Comparison of ENCODE assay signal across 19 cellular contexts in the genomic region with DNA sequence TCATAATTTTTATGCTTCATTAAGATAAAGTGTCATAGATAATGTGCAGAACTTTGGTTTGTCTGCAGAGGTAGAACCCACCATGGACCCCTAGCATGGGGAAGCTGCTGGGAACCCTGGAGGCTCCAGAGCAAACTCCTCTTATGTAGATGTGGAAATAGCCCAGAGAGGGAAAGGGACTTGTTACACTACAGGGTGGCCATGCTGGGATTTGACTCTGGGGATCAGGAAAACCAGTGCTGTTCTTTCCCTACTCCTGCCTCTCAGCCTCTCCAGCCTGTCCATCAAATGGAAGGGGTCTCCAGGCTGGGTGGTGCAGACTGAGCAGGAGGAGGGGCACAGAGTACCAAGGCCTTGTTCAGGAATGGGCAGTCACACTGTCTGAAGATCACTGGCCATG. TPM values are rescaled to one million over a fixed set of nuclear protein-coding genes. Genes with fewer than 3 reads are reported as not detected.
"Had no signal": no experiment of that assay in that cellular context is flagged by ENCODE, and none has a peak within 500 bp of the region (broad histone marks: within the 10 kb centered on the region; RNA-seq: fewer than 3 reads in every experiment).

No MANE protein-coding gene starts in this region.

- H3K9me3 ChIP-seq: esophagus squamous epithelium, left ventricle myocardium inferior, testis, upper lobe of right lung had no signal

- H3K27ac Mint-ChIP-seq: dendritic cell treated with granulocyte-macrophage colony-stimulating factor and Interleukin-4, amounts not matched to agents 40 ng/mL and 50 ng/mL, for 4 days; immature natural killer cell; naive thymus-derived CD4-positive, alpha-beta T cell; nephron progenitor cell; stimulated activated effector memory CD8-positive, alpha-beta T cell treated with anti-CD3 and anti-CD28 coated beads, Interleukin-12 subunit alpha, Interleukin-12 subunit beta, amount 100 ng/mL, for 72 hours had no signal

- H3K36me3 Mint-ChIP-seq: immature natural killer cell; naive thymus-derived CD4-positive, alpha-beta T cell; stimulated activated effector memory CD8-positive, alpha-beta T cell treated with anti-CD3 and anti-CD28 coated beads, Interleukin-12 subunit alpha, Interleukin-12 subunit beta, amount 100 ng/mL, for 72 hours had no signal

- H3K4me1 Mint-ChIP-seq: naive thymus-derived CD4-positive, alpha-beta T cell; nephron progenitor cell; stimulated activated effector memory CD8-positive, alpha-beta T cell treated with anti-CD3 and anti-CD28 coated beads, Interleukin-12 subunit alpha, Interleukin-12 subunit beta, amount 100 ng/mL, for 72 hours had no signal

- DNase-seq: esophagus squamous epithelium; immature natural killer cell; kidney; left cardiac atrium; naive thymus-derived CD4-positive, alpha-beta T cell; nephron progenitor cell; posterior cingulate gyrus; small intestine; stimulated activated CD4-positive, alpha-beta T cell treated with anti-CD3 and anti-CD28 coated beads, Interleukin-4, amount 100 ng/mL, for 1 hour; stimulated activated CD8-positive, alpha-beta memory T cell treated with anti-CD3 and anti-CD28 coated beads, Interleukin-4, amount 100 ng/mL, for 48 hours; stimulated activated naive CD8-positive, alpha-beta T cell treated with anti-CD3 and anti-CD28 coated beads, Interleukin-15, Interleukin-2, amounts not matched to agents 100 U/mL and 50 U/mL, for 24 hours; testis; upper lobe of right lung had no signal

- H3K27me3 ChIP-seq: foreskin keratinocyte, testis, tibial nerve, upper lobe of right lung had no signal

- H3K9me3 Mint-ChIP-seq: dendritic cell treated with granulocyte-macrophage colony-stimulating factor and Interleukin-4, amounts not matched to agents 40 ng/mL and 50 ng/mL, for 4 days; immature natural killer cell; stimulated activated effector memory CD8-positive, alpha-beta T cell treated with anti-CD3 and anti-CD28 coated beads, Interleukin-12 subunit alpha, Interleukin-12 subunit beta, amount 100 ng/mL, for 72 hours had no signal

- H3K4me3 ChIP-seq: esophagus squamous epithelium, left ventricle myocardium inferior, testis, tibial nerve, upper lobe of right lung had no signal

- ATAC-seq: naive thymus-derived CD4-positive, alpha-beta T cell; stimulated activated effector memory CD8-positive, alpha-beta T cell treated with anti-CD3 and anti-CD28 coated beads, Interleukin-12 subunit alpha, Interleukin-12 subunit beta, amount 100 ng/mL, for 72 hours; upper lobe of right lung had no signal

- H3K4me3 Mint-ChIP-seq: dendritic cell treated with granulocyte-macrophage colony-stimulating factor and Interleukin-4, amounts not matched to agents 40 ng/mL and 50 ng/mL, for 4 days; nephron progenitor cell; stimulated activated effector memory CD8-positive, alpha-beta T cell treated with anti-CD3 and anti-CD28 coated beads, Interleukin-12 subunit alpha, Interleukin-12 subunit beta, amount 100 ng/mL, for 72 hours had no signal

- H3K36me3 ChIP-seq: esophagus squamous epithelium, left ventricle myocardium inferior, tibial nerve, upper lobe of right lung had no signal

- H3K4me1 ChIP-seq: foreskin keratinocyte, left ventricle myocardium inferior, testis, upper lobe of right lung had no signal

RNA-seq across cellular contexts. Expression of a gene that starts 54.2 kb away (rescaled TPM):
- total RNA-seq: mononuclear cell; naive thymus-derived CD4-positive, alpha-beta T cell had no signal
